Comparison of ENCODE assay signal across 1 cellular context in the genomic region with DNA sequence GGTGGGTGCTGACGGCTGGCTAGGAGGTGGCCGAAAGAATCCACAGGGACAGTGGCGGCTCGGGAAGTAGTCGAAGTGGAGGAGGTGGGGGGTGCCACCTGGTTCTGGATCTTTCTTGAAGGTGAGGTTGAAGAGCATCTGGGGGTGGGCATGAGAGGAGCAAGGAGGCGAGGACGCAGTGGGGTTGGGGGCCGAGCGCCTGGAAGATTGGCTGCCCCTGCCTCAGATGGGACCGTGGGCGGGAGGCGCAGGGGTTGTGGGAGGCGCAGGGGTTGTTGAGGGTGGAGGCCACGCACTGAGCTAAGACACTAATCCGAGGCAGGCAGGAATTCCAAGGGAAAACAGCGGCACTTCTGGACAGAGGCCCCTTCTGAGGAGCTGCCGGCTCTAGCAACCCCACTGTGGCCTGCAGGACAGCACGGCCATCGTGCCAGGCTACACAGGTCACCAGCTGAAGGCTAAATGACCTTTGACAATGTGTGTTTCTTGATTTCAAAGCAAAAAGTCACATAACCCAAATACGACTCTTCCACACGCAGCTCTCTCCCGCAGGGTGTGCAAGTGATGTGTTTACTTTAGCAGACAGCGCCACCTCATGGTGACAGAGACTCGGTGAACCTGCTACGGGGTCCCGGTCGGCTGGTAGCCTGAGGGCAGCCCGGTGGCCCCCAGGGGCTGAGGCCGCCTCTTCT.
TF ChIP-seq lines count a peak whose summit lies in the region.

No MANE protein-coding gene starts in this region.

TF ChIP-seq in K562, 482 proteins besides CTCF, POLR2A, EP300 and RAD21 (continued from another document and continues in another):
- TF ChIP-seq, protein P1, sequence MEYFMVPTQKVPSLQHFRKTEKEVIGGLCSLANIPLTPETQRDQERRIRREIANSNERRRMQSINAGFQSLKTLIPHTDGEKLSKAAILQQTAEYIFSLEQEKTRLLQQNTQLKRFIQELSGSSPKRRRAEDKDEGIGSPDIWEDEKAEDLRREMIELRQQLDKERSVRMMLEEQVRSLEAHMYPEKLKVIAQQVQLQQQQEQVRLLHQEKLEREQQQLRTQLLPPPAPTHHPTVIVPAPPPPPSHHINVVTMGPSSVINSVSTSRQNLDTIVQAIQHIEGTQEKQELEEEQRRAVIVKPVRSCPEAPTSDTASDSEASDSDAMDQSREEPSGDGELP (CRISPR knock-in tag; IDR thresholded peaks at IDR 0.05; ENCODE audit: borderline replicate concordance), result peak; percentile 49; the same call in 1 of the 2 replicates
- TF ChIP-seq ZNF263 (CRISPR knock-in tag; IDR thresholded peaks at IDR 0.05; ENCODE audit: borderline replicate concordance), result no peak
- TF ChIP-seq ZFP1 (CRISPR knock-in tag; IDR thresholded peaks at IDR 0.05), result no peak
- TF ChIP-seq SMC3 (conservative IDR thresholded peaks at IDR 0.05; ENCODE audit: insufficient read depth, low read depth, low read length), result peak; percentile 87
- TF ChIP-seq CBFA2T3 (IDR thresholded peaks at IDR 0.05), result no peak
- TF ChIP-seq PURB (CRISPR knock-in tag; IDR thresholded peaks at IDR 0.05; ENCODE audit: low read depth), result no peak
- TF ChIP-seq SNIP1 (IDR thresholded peaks at IDR 0.05; ENCODE audit: low read depth), result no peak
- 0 out of 2 replicates have a peak, but pooled peaks have one; percentile 34 for TF ChIP-seq SP1 (CRISPR knock-in tag; IDR thresholded peaks at IDR 0.05)
- TF ChIP-seq FIP1L1 (IDR thresholded peaks at IDR 0.05; ENCODE audit: low read depth, low read length, poor library complexity, severe bottlenecking), result no peak
- TF ChIP-seq TEAD2 (tag; IDR thresholded peaks at IDR 0.05), result no peak
- TF ChIP-seq ZNF23 (CRISPR knock-in tag; IDR thresholded peaks at IDR 0.05), result no peak
- peak; percentile 68 to 95 for TF ChIP-seq FOXA3 (CRISPR knock-in tag; conservative IDR thresholded peaks at IDR 0.05 in 1 of 2, IDR thresholded peaks at IDR 0.05 in 1 of 2)
- no peak for TF ChIP-seq ZNF121 (CRISPR knock-in tag; conservative IDR thresholded peaks at IDR 0.05)
- no peak for TF ChIP-seq MAFG (tag; conservative IDR thresholded peaks at IDR 0.05)
- TF ChIP-seq CXXC5 (CRISPR knock-in tag; IDR thresholded peaks at IDR 0.05), result peak; percentile 32; the same call in 1 of the 2 replicates
- TF ChIP-seq, protein P2, sequence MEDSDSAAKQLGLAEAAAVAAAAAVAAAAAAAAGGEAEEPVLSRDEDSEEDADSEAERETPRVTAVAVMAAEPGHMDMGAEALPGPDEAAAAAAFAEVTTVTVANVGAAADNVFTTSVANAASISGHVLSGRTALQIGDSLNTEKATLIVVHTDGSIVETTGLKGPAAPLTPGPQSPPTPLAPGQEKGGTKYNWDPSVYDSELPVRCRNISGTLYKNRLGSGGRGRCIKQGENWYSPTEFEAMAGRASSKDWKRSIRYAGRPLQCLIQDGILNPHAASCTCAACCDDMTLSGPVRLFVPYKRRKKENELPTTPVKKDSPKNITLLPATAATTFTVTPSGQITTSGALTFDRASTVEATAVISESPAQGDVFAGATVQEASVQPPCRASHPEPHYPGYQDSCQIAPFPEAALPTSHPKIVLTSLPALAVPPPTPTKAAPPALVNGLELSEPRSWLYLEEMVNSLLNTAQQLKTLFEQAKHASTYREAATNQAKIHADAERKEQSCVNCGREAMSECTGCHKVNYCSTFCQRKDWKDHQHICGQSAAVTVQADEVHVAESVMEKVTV (CRISPR knock-in tag; IDR thresholded peaks at IDR 0.05), result peak; percentile 64; the same call in 1 of the 2 replicates
- peak; percentile 49; the same call in 1 of the 2 replicates for TF ChIP-seq MTA3 (IDR thresholded peaks at IDR 0.05; ENCODE audit: borderline replicate concordance)
- no peak for TF ChIP-seq CBX5 (IDR thresholded peaks at IDR 0.05; ENCODE audit: borderline replicate concordance, low read depth)
- TF ChIP-seq LCOR (CRISPR knock-in tag; IDR thresholded peaks at IDR 0.05), result no peak
- no peak for TF ChIP-seq POLR3G (IDR thresholded peaks at IDR 0.05; ENCODE audit: extremely low read depth, insufficient read length, insufficient replicate concordance)
- TF ChIP-seq, protein P3, sequence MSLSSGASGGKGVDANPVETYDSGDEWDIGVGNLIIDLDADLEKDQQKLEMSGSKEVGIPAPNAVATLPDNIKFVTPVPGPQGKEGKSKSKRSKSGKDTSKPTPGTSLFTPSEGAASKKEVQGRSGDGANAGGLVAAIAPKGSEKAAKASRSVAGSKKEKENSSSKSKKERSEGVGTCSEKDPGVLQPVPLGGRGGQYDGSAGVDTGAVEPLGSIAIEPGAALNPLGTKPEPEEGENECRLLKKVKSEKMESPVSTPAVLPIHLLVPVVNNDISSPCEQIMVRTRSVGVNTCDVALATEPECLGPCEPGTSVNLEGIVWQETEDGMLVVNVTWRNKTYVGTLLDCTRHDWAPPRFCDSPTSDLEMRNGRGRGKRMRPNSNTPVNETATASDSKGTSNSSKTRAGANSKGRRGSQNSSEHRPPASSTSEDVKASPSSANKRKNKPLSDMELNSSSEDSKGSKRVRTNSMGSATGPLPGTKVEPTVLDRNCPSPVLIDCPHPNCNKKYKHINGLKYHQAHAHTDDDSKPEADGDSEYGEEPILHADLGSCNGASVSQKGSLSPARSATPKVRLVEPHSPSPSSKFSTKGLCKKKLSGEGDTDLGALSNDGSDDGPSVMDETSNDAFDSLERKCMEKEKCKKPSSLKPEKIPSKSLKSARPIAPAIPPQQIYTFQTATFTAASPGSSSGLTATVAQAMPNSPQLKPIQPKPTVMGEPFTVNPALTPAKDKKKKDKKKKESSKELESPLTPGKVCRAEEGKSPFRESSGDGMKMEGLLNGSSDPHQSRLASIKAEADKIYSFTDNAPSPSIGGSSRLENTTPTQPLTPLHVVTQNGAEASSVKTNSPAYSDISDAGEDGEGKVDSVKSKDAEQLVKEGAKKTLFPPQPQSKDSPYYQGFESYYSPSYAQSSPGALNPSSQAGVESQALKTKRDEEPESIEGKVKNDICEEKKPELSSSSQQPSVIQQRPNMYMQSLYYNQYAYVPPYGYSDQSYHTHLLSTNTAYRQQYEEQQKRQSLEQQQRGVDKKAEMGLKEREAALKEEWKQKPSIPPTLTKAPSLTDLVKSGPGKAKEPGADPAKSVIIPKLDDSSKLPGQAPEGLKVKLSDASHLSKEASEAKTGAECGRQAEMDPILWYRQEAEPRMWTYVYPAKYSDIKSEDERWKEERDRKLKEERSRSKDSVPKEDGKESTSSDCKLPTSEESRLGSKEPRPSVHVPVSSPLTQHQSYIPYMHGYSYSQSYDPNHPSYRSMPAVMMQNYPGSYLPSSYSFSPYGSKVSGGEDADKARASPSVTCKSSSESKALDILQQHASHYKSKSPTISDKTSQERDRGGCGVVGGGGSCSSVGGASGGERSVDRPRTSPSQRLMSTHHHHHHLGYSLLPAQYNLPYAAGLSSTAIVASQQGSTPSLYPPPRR (CRISPR knock-in tag; IDR thresholded peaks at IDR 0.05; ENCODE audit: borderline replicate concordance), result no peak
- no peak for TF ChIP-seq XRCC4 (IDR thresholded peaks at IDR 0.05; ENCODE audit: extremely low read depth, insufficient read depth, insufficient read length)
- no peak for TF ChIP-seq HNRNPL (IDR thresholded peaks at IDR 0.05; ENCODE audit: low read depth, low read length)
- TF ChIP-seq TBL1XR1 (IDR thresholded peaks at IDR 0.05; ENCODE audit: low read length in 2 of 2), result 0 out of 4 replicates have a peak, but pooled peaks of 1 of the 2 experiments have one; percentile 30
- no peak for TF ChIP-seq SIRT6 (IDR thresholded peaks at IDR 0.05; ENCODE audit: low read depth, low read length)
- TF ChIP-seq ZNF408 (CRISPR knock-in tag; IDR thresholded peaks at IDR 0.05; ENCODE audit: low read depth), result no peak
- no peak for TF ChIP-seq NFRKB (IDR thresholded peaks at IDR 0.05; ENCODE audit: low read depth)
- no peak for TF ChIP-seq BDP1 (IDR thresholded peaks at IDR 0.05; ENCODE audit: insufficient read depth, insufficient read length)
- no peak for TF ChIP-seq KLF10 (CRISPR knock-in tag; IDR thresholded peaks at IDR 0.05)
- TF ChIP-seq ZEB2 (IDR thresholded peaks at IDR 0.05), result no peak
- TF ChIP-seq ZKSCAN3 (CRISPR knock-in tag; IDR thresholded peaks at IDR 0.05), result no peak
- no peak for TF ChIP-seq MEIS2 (IDR thresholded peaks at IDR 0.05; ENCODE audit: partially characterized antibody)
- no peak for TF ChIP-seq ELF1 (tag; IDR thresholded peaks at IDR 0.05)
- TF ChIP-seq, protein P4, sequence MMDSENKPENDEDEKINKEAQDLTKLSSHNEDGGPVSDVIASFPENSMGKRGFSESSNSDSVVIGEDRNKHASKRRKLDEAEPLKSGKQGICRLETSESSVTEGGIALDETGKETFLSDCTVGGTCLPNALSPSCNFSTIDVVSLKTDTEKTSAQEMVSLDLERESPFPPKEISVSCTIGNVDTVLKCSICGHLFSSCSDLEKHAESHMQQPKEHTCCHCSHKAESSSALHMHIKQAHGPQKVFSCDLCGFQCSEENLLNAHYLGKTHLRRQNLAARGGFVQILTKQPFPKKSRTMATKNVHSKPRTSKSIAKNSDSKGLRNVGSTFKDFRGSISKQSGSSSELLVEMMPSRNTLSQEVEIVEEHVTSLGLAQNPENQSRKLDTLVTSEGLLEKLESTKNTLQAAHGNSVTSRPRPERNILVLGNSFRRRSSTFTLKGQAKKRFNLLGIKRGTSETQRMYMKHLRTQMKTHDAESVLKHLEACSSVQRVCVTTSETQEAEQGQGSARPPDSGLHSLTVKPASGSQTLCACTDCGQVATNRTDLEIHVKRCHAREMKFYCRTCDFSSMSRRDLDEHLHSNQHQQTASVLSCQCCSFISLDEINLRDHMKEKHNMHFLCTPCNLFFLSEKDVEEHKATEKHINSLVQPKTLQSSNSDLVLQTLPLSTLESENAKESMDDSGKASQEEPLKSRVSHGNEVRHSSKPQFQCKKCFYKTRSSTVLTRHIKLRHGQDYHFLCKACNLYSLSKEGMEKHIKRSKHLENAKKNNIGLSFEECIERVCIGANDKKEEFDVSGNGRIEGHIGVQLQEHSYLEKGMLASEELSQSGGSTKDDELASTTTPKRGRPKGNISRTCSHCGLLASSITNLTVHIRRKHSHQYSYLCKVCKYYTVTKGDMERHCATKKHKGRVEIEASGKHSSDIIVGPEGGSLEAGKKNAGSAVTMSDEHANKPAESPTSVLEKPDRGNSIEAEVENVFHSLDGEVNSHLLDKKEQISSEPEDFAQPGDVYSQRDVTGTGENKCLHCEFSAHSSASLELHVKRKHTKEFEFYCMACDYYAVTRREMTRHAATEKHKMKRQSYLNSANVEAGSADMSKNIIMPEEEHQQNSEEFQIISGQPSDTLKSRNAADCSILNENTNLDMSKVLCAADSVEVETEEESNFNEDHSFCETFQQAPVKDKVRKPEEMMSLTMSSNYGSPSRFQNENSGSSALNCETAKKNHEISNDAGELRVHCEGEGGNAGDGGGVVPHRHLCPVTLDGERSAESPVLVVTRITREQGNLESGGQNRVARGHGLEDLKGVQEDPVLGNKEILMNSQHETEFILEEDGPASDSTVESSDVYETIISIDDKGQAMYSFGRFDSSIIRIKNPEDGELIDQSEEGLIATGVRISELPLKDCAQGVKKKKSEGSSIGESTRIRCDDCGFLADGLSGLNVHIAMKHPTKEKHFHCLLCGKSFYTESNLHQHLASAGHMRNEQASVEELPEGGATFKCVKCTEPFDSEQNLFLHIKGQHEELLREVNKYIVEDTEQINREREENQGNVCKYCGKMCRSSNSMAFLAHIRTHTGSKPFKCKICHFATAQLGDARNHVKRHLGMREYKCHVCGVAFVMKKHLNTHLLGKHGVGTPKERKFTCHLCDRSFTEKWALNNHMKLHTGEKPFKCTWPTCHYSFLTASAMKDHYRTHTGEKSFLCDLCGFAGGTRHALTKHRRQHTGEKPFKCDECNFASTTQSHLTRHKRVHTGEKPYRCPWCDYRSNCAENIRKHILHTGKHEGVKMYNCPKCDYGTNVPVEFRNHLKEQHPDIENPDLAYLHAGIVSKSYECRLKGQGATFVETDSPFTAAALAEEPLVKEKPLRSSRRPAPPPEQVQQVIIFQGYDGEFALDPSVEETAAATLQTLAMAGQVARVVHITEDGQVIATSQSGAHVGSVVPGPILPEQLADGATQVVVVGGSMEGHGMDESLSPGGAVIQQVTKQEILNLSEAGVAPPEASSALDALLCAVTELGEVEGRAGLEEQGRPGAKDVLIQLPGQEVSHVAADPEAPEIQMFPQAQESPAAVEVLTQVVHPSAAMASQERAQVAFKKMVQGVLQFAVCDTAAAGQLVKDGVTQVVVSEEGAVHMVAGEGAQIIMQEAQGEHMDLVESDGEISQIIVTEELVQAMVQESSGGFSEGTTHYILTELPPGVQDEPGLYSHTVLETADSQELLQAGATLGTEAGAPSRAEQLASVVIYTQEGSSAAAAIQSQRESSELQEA (IDR thresholded peaks at IDR 0.05; ENCODE audit: low read depth), result 0 out of 2 replicates have a peak, but pooled peaks have one; percentile 13
- no peak for TF ChIP-seq FOXK2 (conservative IDR thresholded peaks at IDR 0.05 in 1 of 2, IDR thresholded peaks at IDR 0.05 in 1 of 2; ENCODE audit: low read depth in 2 of 2)
- TF ChIP-seq CTBP1 (IDR thresholded peaks at IDR 0.05; ENCODE audit: borderline replicate concordance), result peak; percentile 42; the same call in 1 of the 2 replicates
- TF ChIP-seq, protein P5, sequence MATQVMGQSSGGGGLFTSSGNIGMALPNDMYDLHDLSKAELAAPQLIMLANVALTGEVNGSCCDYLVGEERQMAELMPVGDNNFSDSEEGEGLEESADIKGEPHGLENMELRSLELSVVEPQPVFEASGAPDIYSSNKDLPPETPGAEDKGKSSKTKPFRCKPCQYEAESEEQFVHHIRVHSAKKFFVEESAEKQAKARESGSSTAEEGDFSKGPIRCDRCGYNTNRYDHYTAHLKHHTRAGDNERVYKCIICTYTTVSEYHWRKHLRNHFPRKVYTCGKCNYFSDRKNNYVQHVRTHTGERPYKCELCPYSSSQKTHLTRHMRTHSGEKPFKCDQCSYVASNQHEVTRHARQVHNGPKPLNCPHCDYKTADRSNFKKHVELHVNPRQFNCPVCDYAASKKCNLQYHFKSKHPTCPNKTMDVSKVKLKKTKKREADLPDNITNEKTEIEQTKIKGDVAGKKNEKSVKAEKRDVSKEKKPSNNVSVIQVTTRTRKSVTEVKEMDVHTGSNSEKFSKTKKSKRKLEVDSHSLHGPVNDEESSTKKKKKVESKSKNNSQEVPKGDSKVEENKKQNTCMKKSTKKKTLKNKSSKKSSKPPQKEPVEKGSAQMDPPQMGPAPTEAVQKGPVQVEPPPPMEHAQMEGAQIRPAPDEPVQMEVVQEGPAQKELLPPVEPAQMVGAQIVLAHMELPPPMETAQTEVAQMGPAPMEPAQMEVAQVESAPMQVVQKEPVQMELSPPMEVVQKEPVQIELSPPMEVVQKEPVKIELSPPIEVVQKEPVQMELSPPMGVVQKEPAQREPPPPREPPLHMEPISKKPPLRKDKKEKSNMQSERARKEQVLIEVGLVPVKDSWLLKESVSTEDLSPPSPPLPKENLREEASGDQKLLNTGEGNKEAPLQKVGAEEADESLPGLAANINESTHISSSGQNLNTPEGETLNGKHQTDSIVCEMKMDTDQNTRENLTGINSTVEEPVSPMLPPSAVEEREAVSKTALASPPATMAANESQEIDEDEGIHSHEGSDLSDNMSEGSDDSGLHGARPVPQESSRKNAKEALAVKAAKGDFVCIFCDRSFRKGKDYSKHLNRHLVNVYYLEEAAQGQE (CRISPR knock-in tag; IDR thresholded peaks at IDR 0.05; ENCODE audit: low read depth), result 0 out of 2 replicates have a peak, but pooled peaks have one; percentile 30
- TF ChIP-seq, protein P6, sequence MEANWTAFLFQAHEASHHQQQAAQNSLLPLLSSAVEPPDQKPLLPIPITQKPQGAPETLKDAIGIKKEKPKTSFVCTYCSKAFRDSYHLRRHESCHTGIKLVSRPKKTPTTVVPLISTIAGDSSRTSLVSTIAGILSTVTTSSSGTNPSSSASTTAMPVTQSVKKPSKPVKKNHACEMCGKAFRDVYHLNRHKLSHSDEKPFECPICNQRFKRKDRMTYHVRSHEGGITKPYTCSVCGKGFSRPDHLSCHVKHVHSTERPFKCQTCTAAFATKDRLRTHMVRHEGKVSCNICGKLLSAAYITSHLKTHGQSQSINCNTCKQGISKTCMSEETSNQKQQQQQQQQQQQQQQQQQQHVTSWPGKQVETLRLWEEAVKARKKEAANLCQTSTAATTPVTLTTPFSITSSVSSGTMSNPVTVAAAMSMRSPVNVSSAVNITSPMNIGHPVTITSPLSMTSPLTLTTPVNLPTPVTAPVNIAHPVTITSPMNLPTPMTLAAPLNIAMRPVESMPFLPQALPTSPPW (CRISPR knock-in tag; IDR thresholded peaks at IDR 0.05), result no peak
